1 cellular context compared by ENCODE assay signal in the genomic region with DNA sequence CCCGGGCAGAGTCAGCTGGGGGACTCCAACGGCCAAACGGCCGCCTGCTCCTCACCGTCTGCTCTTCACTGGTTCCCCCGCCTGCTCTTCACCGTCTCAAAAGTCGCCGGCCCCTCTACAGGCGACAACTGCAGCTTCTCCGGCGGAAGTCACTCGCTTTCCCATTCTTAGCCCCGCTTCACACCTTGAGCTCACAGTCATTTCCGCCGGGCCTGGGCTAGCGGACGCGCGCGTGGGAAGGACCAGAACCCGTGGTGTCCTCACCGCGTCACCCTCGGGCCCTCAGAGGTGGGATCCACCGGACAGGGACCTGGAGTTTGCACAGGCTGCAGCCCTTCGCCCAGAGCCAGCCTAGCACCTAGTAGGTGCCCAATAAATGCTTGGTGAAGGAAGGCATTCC.
TF ChIP-seq lines count a peak whose summit lies in the region.

No MANE protein-coding gene starts in this region.

TF ChIP-seq in HepG2, 621 proteins besides CTCF, POLR2A, EP300 and RAD21:
- no peak for TF ChIP-seq LCORL (IDR thresholded peaks at IDR 0.05)
- TF ChIP-seq LCORL (CRISPR knock-in tag; IDR thresholded peaks at IDR 0.05), result no peak
- TF ChIP-seq, protein P1, sequence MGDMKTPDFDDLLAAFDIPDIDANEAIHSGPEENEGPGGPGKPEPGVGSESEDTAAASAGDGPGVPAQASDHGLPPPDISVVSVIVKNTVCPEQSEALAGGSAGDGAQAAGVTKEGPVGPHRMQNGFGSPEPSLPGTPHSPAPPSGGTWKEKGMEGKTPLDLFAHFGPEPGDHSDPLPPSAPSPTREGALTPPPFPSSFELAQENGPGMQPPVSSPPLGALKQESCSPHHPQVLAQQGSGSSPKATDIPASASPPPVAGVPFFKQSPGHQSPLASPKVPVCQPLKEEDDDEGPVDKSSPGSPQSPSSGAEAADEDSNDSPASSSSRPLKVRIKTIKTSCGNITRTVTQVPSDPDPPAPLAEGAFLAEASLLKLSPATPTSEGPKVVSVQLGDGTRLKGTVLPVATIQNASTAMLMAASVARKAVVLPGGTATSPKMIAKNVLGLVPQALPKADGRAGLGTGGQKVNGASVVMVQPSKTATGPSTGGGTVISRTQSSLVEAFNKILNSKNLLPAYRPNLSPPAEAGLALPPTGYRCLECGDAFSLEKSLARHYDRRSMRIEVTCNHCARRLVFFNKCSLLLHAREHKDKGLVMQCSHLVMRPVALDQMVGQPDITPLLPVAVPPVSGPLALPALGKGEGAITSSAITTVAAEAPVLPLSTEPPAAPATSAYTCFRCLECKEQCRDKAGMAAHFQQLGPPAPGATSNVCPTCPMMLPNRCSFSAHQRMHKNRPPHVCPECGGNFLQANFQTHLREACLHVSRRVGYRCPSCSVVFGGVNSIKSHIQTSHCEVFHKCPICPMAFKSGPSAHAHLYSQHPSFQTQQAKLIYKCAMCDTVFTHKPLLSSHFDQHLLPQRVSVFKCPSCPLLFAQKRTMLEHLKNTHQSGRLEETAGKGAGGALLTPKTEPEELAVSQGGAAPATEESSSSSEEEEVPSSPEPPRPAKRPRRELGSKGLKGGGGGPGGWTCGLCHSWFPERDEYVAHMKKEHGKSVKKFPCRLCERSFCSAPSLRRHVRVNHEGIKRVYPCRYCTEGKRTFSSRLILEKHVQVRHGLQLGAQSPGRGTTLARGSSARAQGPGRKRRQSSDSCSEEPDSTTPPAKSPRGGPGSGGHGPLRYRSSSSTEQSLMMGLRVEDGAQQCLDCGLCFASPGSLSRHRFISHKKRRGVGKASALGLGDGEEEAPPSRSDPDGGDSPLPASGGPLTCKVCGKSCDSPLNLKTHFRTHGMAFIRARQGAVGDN (CRISPR knock-in tag; IDR thresholded peaks at IDR 0.05), result peak; percentile 61
- TF ChIP-seq, protein P2, sequence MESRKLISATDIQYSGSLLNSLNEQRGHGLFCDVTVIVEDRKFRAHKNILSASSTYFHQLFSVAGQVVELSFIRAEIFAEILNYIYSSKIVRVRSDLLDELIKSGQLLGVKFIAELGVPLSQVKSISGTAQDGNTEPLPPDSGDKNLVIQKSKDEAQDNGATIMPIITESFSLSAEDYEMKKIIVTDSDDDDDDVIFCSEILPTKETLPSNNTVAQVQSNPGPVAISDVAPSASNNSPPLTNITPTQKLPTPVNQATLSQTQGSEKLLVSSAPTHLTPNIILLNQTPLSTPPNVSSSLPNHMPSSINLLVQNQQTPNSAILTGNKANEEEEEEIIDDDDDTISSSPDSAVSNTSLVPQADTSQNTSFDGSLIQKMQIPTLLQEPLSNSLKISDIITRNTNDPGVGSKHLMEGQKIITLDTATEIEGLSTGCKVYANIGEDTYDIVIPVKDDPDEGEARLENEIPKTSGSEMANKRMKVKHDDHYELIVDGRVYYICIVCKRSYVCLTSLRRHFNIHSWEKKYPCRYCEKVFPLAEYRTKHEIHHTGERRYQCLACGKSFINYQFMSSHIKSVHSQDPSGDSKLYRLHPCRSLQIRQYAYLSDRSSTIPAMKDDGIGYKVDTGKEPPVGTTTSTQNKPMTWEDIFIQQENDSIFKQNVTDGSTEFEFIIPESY (CRISPR knock-in tag; IDR thresholded peaks at IDR 0.05), result peak; percentile 73
- TF ChIP-seq, protein P3, sequence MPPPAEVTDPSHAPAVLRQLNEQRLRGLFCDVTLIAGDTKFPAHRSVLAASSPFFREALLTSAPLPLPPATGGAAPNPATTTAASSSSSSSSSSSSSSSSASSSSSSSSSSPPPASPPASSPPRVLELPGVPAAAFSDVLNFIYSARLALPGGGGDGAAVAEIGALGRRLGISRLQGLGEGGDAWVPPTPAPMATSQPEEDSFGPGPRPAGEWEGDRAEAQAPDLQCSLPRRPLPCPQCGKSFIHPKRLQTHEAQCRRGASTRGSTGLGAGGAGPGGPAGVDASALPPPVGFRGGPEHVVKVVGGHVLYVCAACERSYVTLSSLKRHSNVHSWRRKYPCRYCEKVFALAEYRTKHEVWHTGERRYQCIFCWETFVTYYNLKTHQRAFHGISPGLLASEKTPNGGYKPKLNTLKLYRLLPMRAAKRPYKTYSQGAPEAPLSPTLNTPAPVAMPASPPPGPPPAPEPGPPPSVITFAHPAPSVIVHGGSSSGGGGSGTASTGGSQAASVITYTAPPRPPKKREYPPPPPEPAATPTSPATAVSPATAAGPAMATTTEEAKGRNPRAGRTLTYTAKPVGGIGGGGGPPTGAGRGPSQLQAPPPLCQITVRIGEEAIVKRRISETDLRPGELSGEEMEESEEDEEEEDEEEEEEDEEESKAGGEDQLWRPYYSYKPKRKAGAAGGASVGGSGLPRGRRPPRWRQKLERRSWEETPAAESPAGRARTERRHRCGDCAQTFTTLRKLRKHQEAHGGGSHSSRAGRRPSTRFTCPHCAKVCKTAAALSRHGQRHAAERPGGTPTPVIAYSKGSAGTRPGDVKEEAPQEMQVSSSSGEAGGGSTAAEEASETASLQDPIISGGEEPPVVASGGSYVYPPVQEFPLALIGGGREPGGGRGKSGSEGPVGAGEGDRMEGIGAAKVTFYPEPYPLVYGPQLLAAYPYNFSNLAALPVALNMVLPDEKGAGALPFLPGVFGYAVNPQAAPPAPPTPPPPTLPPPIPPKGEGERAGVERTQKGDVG (CRISPR knock-in tag; IDR thresholded peaks at IDR 0.05; ENCODE audit: borderline replicate concordance), result peak; percentile 99
- peak; percentile 50; the same call in 1 of the 2 replicates for TF ChIP-seq MTA1 (CRISPR knock-in tag; IDR thresholded peaks at IDR 0.05; ENCODE audit: borderline replicate concordance)
- no peak for TF ChIP-seq YY1 (IDR thresholded peaks at IDR 0.05; ENCODE audit: insufficient read depth, insufficient replicate concordance, low read depth, low read length)
- TF ChIP-seq HOXA7 (CRISPR knock-in tag; IDR thresholded peaks at IDR 0.05), result no peak
- peak; percentile 23; the same call in 1 of the 2 replicates for TF ChIP-seq GABPB1 (CRISPR knock-in tag; IDR thresholded peaks at IDR 0.05)
- TF ChIP-seq KDM5B (CRISPR knock-in tag; IDR thresholded peaks at IDR 0.05; ENCODE audit: borderline replicate concordance), result no peak
- peak; percentile 98 for TF ChIP-seq ZBTB38 (CRISPR knock-in tag; IDR thresholded peaks at IDR 0.05)
- TF ChIP-seq TRIM24 (CRISPR knock-in tag; IDR thresholded peaks at IDR 0.05), result no peak
- TF ChIP-seq, protein P4, sequence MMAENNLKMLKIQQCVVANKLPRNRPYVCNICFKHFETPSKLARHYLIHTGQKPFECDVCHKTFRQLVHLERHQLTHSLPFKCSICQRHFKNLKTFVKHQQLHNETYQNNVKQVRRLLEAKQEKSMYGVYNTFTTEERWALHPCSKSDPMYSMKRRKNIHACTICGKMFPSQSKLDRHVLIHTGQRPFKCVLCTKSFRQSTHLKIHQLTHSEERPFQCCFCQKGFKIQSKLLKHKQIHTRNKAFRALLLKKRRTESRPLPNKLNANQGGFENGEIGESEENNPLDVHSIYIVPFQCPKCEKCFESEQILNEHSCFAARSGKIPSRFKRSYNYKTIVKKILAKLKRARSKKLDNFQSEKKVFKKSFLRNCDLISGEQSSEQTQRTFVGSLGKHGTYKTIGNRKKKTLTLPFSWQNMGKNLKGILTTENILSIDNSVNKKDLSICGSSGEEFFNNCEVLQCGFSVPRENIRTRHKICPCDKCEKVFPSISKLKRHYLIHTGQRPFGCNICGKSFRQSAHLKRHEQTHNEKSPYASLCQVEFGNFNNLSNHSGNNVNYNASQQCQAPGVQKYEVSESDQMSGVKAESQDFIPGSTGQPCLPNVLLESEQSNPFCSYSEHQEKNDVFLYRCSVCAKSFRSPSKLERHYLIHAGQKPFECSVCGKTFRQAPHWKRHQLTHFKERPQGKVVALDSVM (CRISPR knock-in tag; IDR thresholded peaks at IDR 0.05), result no peak
- TF ChIP-seq PPARG (CRISPR knock-in tag; conservative IDR thresholded peaks at IDR 0.05), result no peak
- TF ChIP-seq HOXA5 (CRISPR knock-in tag; IDR thresholded peaks at IDR 0.05), result no peak
- TF ChIP-seq, protein P5, sequence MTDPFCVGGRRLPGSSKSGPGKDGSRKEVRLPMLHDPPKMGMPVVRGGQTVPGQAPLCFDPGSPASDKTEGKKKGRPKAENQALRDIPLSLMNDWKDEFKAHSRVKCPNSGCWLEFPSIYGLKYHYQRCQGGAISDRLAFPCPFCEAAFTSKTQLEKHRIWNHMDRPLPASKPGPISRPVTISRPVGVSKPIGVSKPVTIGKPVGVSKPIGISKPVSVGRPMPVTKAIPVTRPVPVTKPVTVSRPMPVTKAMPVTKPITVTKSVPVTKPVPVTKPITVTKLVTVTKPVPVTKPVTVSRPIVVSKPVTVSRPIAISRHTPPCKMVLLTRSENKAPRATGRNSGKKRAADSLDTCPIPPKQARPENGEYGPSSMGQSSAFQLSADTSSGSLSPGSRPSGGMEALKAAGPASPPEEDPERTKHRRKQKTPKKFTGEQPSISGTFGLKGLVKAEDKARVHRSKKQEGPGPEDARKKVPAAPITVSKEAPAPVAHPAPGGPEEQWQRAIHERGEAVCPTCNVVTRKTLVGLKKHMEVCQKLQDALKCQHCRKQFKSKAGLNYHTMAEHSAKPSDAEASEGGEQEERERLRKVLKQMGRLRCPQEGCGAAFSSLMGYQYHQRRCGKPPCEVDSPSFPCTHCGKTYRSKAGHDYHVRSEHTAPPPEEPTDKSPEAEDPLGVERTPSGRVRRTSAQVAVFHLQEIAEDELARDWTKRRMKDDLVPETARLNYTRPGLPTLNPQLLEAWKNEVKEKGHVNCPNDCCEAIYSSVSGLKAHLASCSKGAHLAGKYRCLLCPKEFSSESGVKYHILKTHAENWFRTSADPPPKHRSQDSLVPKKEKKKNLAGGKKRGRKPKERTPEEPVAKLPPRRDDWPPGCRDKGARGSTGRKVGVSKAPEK (CRISPR knock-in tag; IDR thresholded peaks at IDR 0.05; ENCODE audit: borderline replicate concordance), result no peak
- no peak for TF ChIP-seq CEBPB (IDR thresholded peaks at IDR 0.05; ENCODE audit: borderline replicate concordance, low read depth, low read length)
- TF ChIP-seq, protein P6, sequence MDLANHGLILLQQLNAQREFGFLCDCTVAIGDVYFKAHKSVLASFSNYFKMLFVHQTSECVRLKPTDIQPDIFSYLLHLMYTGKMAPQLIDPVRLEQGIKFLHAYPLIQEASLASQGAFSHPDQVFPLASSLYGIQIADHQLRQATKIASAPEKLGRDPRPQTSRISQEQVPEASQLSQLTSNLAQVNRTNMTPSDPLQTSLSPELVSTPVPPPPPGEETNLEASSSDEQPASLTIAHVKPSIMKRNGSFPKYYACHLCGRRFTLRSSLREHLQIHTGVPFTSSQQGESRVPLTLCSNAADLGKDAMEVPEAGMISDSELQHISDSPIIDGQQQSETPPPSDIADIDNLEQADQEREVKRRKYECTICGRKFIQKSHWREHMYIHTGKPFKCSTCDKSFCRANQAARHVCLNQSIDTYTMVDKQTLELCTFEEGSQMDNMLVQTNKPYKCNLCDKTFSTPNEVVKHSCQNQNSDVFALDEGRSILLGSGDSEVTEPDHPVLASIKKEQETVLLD (CRISPR knock-in tag; IDR thresholded peaks at IDR 0.05; ENCODE audit: low read depth), result no peak
- no peak for TF ChIP-seq TMF1 (CRISPR knock-in tag; IDR thresholded peaks at IDR 0.05; ENCODE audit: low read depth)
- TF ChIP-seq HNRNPL (IDR thresholded peaks at IDR 0.05; ENCODE audit: low read depth, low read length), result no peak
- no peak for TF ChIP-seq GABPA (IDR thresholded peaks at IDR 0.05; ENCODE audit: low read depth, low read length)
- TF ChIP-seq GABPA (CRISPR knock-in tag; IDR thresholded peaks at IDR 0.05; ENCODE audit: low read depth), result no peak
- TF ChIP-seq, protein P7, sequence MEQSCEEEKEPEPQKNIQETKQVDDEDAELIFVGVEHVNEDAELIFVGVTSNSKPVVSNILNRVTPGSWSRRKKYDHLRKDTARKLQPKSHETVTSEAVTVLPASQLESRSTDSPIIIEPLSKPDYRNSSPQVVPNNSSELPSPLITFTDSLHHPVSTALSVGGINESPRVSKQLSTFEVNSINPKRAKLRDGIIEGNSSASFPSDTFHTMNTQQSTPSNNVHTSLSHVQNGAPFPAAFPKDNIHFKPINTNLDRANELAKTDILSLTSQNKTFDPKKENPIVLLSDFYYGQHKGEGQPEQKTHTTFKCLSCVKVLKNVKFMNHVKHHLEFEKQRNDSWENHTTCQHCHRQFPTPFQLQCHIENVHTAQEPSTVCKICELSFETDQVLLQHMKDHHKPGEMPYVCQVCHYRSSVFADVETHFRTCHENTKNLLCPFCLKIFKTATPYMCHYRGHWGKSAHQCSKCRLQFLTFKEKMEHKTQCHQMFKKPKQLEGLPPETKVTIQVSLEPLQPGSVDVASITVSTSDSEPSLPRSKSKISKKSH (CRISPR knock-in tag; IDR thresholded peaks at IDR 0.05; ENCODE audit: borderline replicate concordance), result peak; percentile 52; the same call in 1 of the 2 replicates
TF ChIP-seq in HepG2: peak in this region for 7.
